ENCODE assay signal across 9 cellular contexts in the genomic region with DNA sequence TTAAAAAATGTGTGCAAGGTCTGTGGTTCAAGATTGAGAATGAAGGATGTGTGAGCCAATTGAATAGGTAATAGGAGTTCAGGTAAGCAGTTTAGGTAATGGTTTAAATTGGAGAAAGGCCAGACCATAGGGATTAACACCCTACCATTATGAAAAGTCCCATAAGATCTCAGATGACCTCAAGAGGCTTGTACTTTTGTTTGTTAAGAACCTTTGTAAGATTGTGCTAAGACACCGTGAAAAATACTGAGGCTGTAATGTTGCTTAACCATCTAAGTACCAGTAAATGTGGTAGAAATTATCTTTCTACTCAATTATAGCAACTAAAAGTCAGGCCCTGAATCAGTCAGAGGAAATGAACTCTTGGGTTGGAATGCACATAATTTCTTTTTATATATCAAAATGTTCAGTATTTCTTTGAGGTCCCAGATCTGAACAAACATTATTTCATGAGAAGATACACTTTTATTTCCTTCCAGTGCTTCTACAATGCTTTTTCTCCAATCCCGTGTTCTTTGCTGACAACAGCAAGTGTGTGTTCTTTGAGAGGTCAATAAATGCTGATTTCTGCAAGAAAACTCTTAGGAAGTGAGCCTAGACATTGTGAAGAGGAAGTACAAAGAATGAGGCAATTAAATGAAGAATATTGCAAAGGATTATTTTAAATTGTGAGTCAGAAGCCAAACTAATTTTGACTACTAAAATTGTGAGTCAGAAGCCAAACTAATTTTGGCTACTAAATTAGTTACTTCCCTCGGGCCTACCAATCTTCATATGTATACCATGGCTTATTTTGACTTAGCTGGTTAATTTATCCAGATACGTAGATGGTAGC.
A peak's percentile ranks its signal among the peaks of the same experiment; 100 is the strongest.
DNase-seq lines count a peak whose midpoint lies in the region; ATAC-seq and TF ChIP-seq lines count a peak whose summit lies in the region.
"Had no signal": no experiment of that assay in that cellular context is flagged by ENCODE, and none has a peak within 500 bp of the region (broad histone marks: within the 10 kb centered on the region; RNA-seq: fewer than 3 reads in every experiment).

No MANE protein-coding gene starts in this region.

- DNase-seq in COLO829 (ENCODE audit: low spot score) (peak; percentile 5), brain microvascular endothelial cell (no peak), NCI-H146 treated with DMSO at 0.1 percent for 48 hours (lab: John Stamatoyannopoulos, UW; ENCODE audit: unreplicated experiment) (no peak)
- DNase-seq in natural killer cell treated with Interleukin-12 subunit alpha and Interleukin-12 subunit beta and Interleukin-15 and Interleukin-18, amount 100 ng/mL, for 72 hours (ENCODE audit: low spot score): no peak
- DNase-seq in effector CD8-positive, alpha-beta T cell (lab: John Stamatoyannopoulos, UW): no peak
- no peak for DNase-seq in activated CD4-positive, alpha-beta T cell treated with anti-CD3 and anti-CD28 coated beads for 4 hours
- DNase-seq: NCI-H2107 had no signal

- ATAC-seq in natural killer cell treated with Interleukin-12 subunit alpha and Interleukin-12 subunit beta and Interleukin-15 and Interleukin-18, amount 100 ng/mL, for 72 hours: no peak
- no peak for ATAC-seq in HG02610 (IDR thresholded peaks at IDR 0.05; ENCODE audit: unreplicated experiment)

- H3K4me2 ChIP-seq in Loucy (ENCODE audit: low read depth, low read length, poor library complexity, severe bottlenecking): peak overlapping the region; percentile 25

- peaks cover 93% of the 10 kb centered on the region for H3K79me2 ChIP-seq in Loucy (ENCODE audit: insufficient read depth, low read length)

- peak overlapping the region; percentile 31 for H3K27ac ChIP-seq in brain microvascular endothelial cell

- no peak overlapping the region for H2AFZ ChIP-seq in Loucy (ENCODE audit: low read length)

- peaks cover 31 to 42% of the 10 kb centered on the region in 2 donors for H3K4me1 Mint-ChIP-seq in natural killer cell treated with Interleukin-12 subunit alpha and Interleukin-12 subunit beta and Interleukin-15 and Interleukin-18, amount 100 ng/mL, for 72 hours (ENCODE audit: low read depth in 2 of 2)

- no peaks in the 10 kb centered on the region for H3K9me3 Mint-ChIP-seq in natural killer cell treated with Interleukin-12 subunit alpha and Interleukin-12 subunit beta and Interleukin-15 and Interleukin-18, amount 100 ng/mL, for 72 hours

- no peaks in the 10 kb centered on the region for H3K36me3 Mint-ChIP-seq in natural killer cell treated with Interleukin-12 subunit alpha and Interleukin-12 subunit beta and Interleukin-15 and Interleukin-18, amount 100 ng/mL, for 72 hours

- no peak overlapping the region for H3K9ac ChIP-seq in Loucy (ENCODE audit: low read depth, low read length, poor library complexity, severe bottlenecking)

- H3K27me3 ChIP-seq in Loucy (ENCODE audit: insufficient read depth, low read length, poor library complexity, severe bottlenecking): no peaks in the 10 kb centered on the region
- H3K27me3 ChIP-seq in brain microvascular endothelial cell (replicated peaks): no peaks in the 10 kb centered on the region

- no peaks in the 10 kb centered on the region for H3K36me3 ChIP-seq in Loucy (ENCODE audit: insufficient read depth, low read length)
- no peaks in the 10 kb centered on the region for H3K36me3 ChIP-seq in brain microvascular endothelial cell (replicated peaks)

- no peaks in the 10 kb centered on the region for H3K9me3 ChIP-seq in Loucy (ENCODE audit: insufficient read depth, low read depth, low read length)

- no peaks in the 10 kb centered on the region for H3K27me3 Mint-ChIP-seq in natural killer cell treated with Interleukin-12 subunit alpha and Interleukin-12 subunit beta and Interleukin-15 and Interleukin-18, amount 100 ng/mL, for 72 hours

- no peaks in the 10 kb centered on the region for H3K9me2 ChIP-seq in Loucy (replicated peaks; ENCODE audit: low read depth, low read length)

- no peaks in the 10 kb centered on the region for H3F3A ChIP-seq in Loucy (ENCODE audit: low read depth)

- in situ Hi-C loops in brain microvascular endothelial cell (cut with HindIII; ENCODE audit: low pct_ligation_motif_present, low sequenced_read_pairs): no loop called here

- H3K4me3 ChIP-seq in Loucy (ENCODE audit: low read length, poor library complexity, severe bottlenecking) (no peak overlapping the region), brain microvascular endothelial cell (ENCODE audit: low read depth, low read length) (no peak overlapping the region)

- TF ChIP-seq CTCF in Loucy (conservative IDR thresholded peaks at IDR 0.05; ENCODE audit: low read length) (no peak), brain microvascular endothelial cell (IDR thresholded peaks at IDR 0.05; ENCODE audit: low read depth, low read length, missing control alignments) (no peak)

- H3K4me1 ChIP-seq in Loucy (ENCODE audit: insufficient read depth, low read length, poor library complexity, severe bottlenecking): peaks cover 62% of the 10 kb centered on the region

- peak overlapping the region; percentile 26 for H3K4me3 Mint-ChIP-seq in natural killer cell treated with Interleukin-12 subunit alpha and Interleukin-12 subunit beta and Interleukin-15 and Interleukin-18, amount 100 ng/mL, for 72 hours

- peaks cover 46% of the 10 kb centered on the region for H4K20me1 ChIP-seq in Loucy (ENCODE audit: insufficient read depth, low read length, poor library complexity, severe bottlenecking)

- H3K27ac Mint-ChIP-seq in natural killer cell treated with Interleukin-12 subunit alpha and Interleukin-12 subunit beta and Interleukin-15 and Interleukin-18, amount 100 ng/mL, for 72 hours: peak overlapping the region; percentile 63 to 73
